ENCODE assay signal across 8 cellular contexts in the genomic region with DNA sequence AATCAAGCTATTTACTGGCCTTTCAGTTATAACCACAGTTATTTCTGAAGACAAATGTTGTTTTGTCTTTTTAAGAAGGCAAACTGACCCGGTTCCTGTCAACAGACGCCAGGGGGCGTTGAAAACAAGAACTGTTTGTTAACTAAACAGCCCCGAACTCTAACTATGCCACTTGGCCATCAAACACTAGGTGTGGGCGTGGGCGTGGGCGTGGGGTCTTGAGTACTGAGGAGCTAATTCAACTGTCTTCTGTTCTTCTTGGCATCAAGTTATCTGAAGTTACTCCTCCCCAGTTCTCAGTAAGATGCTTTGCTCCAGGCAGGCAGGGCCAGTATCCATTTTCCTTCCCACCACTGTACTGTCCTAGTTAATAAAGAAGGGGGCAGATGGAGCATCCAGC.
DNase-seq lines count a peak whose midpoint lies in the region; ATAC-seq and TF ChIP-seq lines count a peak whose summit lies in the region.

No MANE protein-coding gene starts in this region.

- intact Hi-C loops in IMR-90 (cut with micrococcal nuclease), result no loop called here
- intact Hi-C loops in right cardiac atrium (cut with DNase I), result no loop called here

- H2AFZ ChIP-seq in IMR-90 (replicated peaks; ENCODE audit: low read length, poor library complexity), result no peak overlapping the region

- H4K5ac ChIP-seq in IMR-90 (ENCODE audit: low read depth, low read length), result no peak overlapping the region

- dilution Hi-C loops in IMR-90 (cut with HindIII; ENCODE audit: low sequenced_read_pairs, unreplicated experiment), result no loop called here

- CTCF ChIA-PET in IMR-90 (lab: Yijun Ruan, JAX), result interaction anchor here (0.6 to 1.4 kb wide), 3 partner anchors 9 to 324 kb away, joined by 3 to 10 read pairs (median 3); no protein-coding TSS in a partner anchor

- no peak overlapping the region; the same call in 1 of the 2 replicates for H2BK120ac ChIP-seq in IMR-90 (ENCODE audit: low read depth, low read length)

- H3K14ac ChIP-seq in IMR-90 (replicated peaks; ENCODE audit: low read depth, low read length), result no peak overlapping the region

- no peak overlapping the region for H2BK20ac ChIP-seq in IMR-90 (ENCODE audit: low read depth, low read length)

- H3K36me3 ChIP-seq in IMR-90 (ENCODE audit: control insufficient read depth, insufficient read depth, low read length), result no peaks in the 10 kb centered on the region

- no peak overlapping the region for H3K9ac ChIP-seq in IMR-90 (ENCODE audit: low read depth, low read length)

- no peak overlapping the region for H2BK15ac ChIP-seq in IMR-90 (ENCODE audit: low read depth, low read length)

- no peak overlapping the region for H4K8ac ChIP-seq in IMR-90 (ENCODE audit: low read depth in 2 of 2, low read length in 2 of 2)

- no peak overlapping the region for H2AK5ac ChIP-seq in IMR-90 (ENCODE audit: low read depth, low read length)

- H3K4me3 ChIP-seq in IMR-90 (ENCODE audit: insufficient read depth, low read depth, low read length), result no peak overlapping the region
- no peak overlapping the region for H3K4me3 ChIP-seq in right cardiac atrium (ENCODE audit: low read length)

- no peaks in the 10 kb centered on the region for H3K9me1 ChIP-seq in IMR-90 (ENCODE audit: insufficient read depth, low read length)

- BruUV-seq in IMR-90 (replicated peaks; lab: Mats Ljungman, UMichigan), result no TSS peak

- no peak overlapping the region for H3K18ac ChIP-seq in IMR-90 (ENCODE audit: low read depth, low read length)

- no peak overlapping the region for H2BK5ac ChIP-seq in IMR-90 (ENCODE audit: low read depth, low read length, poor library complexity, severe bottlenecking)

- no peak for TF ChIP-seq POLR2A in IMR-90 (IDR thresholded peaks at IDR 0.05; ENCODE audit: low read depth, low read length)

- H3K4me2 ChIP-seq in IMR-90 (ENCODE audit: low read depth, low read length), result no peak overlapping the region

- DNase-seq in Caki2 (ENCODE audit: low read depth), result peak; percentile 7
- DNase-seq in IMR-90, result peak; percentile 36
- peak; percentile 3 for DNase-seq in SKM-1 treated with dmso at 0.1 percent for 144 hours (lab: John Stamatoyannopoulos, UW; ENCODE audit: unreplicated experiment)
- DNase-seq in amniotic epithelial cell (ENCODE audit: low read depth), result peak; percentile 69
- peak; percentile 58 to 82 (median 74) for DNase-seq in right cardiac atrium
- peak; percentile 2 to 20 for DNase-seq in stimulated activated CD4-positive, alpha-beta T cell treated with anti-CD3 and anti-CD28 coated beads, Interleukin-12 subunit alpha, Interleukin-12 subunit beta, amount 100 ng/mL, for 24 hours (ENCODE audit: low read depth in 2 of 2)

- no peaks in the 10 kb centered on the region for H3K79me1 ChIP-seq in IMR-90 (ENCODE audit: low read depth in 1 of 2, low read length in 2 of 2)

- H3K4me1 ChIP-seq in IMR-90 (ENCODE audit: control insufficient read depth, insufficient read depth, low read length) (0 out of 2 replicates have a peak, but pooled peaks cover 2% of the 10 kb centered on the region), right cardiac atrium (ENCODE audit: control insufficient read depth, insufficient read depth, low read length) (no peaks in the 10 kb centered on the region)

- H4K20me1 ChIP-seq in IMR-90 (ENCODE audit: insufficient read depth, low read length), result no peaks in the 10 kb centered on the region

- in situ Hi-C loops in Caki2 (cut with HindIII; ENCODE audit: low pct_unique_long_range_greater_than_20kb, low sequenced_read_pairs) (no loop called here), IMR-90 (cut with MboI; ENCODE audit: low sequenced_read_pairs) (no loop called here)

- no CpG with 5 or more reads among the region's 7 CpGs for WGBS in IMR-90 (ENCODE audit: extremely low coverage in 2 of 2, insufficient read length in 1 of 2), 2 experiments
- 7% methylated on average over 7 of the region's 7 CpGs for WGBS in right cardiac atrium

- H3K23ac ChIP-seq in IMR-90 (ENCODE audit: low read depth, low read length), result no peak overlapping the region

- H3K27ac ChIP-seq in IMR-90 (ENCODE audit: insufficient read depth, low read length), result no peak overlapping the region
- H3K27ac ChIP-seq in right cardiac atrium (ENCODE audit: low read length), result no peak overlapping the region

- no peak overlapping the region for H2AK9ac ChIP-seq in IMR-90 (replicated peaks; ENCODE audit: low read depth, low read length, poor library complexity)

- no peaks in the 10 kb centered on the region for H3K9me3 ChIP-seq in IMR-90 (ENCODE audit: control insufficient read depth, insufficient read depth, low read length)
- H3K9me3 ChIP-seq in right cardiac atrium (ENCODE audit: control insufficient read depth, low read length), result no peaks in the 10 kb centered on the region

- ATAC-seq in IMR-90 (ENCODE audit: low read depth) (peak; percentile 48; the same call in 1 of the 2 replicates), right cardiac atrium (no peak), GM21526 (IDR thresholded peaks at IDR 0.05; ENCODE audit: low FRiP score, unreplicated experiment) (no peak), HG03159 (IDR thresholded peaks at IDR 0.05; ENCODE audit: unreplicated experiment) (no peak)

- TF ChIP-seq CTCF in IMR-90 (conservative IDR thresholded peaks at IDR 0.05; ENCODE audit: low read depth, low read length), result peak; percentile 52

- no peak for TF ChIP-seq RAD21 in IMR-90 (IDR thresholded peaks at IDR 0.05; ENCODE audit: low read length)

- no peak overlapping the region for H3K4ac ChIP-seq in IMR-90 (ENCODE audit: low read depth, low read length)

- H4K91ac ChIP-seq in IMR-90 (ENCODE audit: insufficient read depth, low read depth, low read length), result no peak overlapping the region

- H3K27me3 ChIP-seq in IMR-90 (ENCODE audit: control insufficient read depth, insufficient read depth, low read length) (peaks cover 4% of the 10 kb centered on the region), right cardiac atrium (ENCODE audit: control insufficient read depth, insufficient read depth) (no peaks in the 10 kb centered on the region)

- no peak overlapping the region for H3K56ac ChIP-seq in IMR-90 (ENCODE audit: extremely low read depth, insufficient read depth, low read length)

- POLR2A ChIA-PET in IMR-90 (lab: Charles Lee; ENCODE audit: unreplicated experiment), result no interaction called here

TF ChIP-seq in IMR-90, 13 proteins besides CTCF, POLR2A, EP300 and RAD21:
- no peak for TF ChIP-seq RCOR1 (IDR thresholded peaks at IDR 0.05; ENCODE audit: insufficient replicate concordance, low read length)
- peak; percentile 28; the same call in 1 of the 2 replicates for TF ChIP-seq SMC3 (IDR thresholded peaks at IDR 0.05; ENCODE audit: low read depth, low read length)

Comparison
In these comparisons a context has a peak if more than half of its experiments do, and no peak if none do; other contexts are left out.
1. DNase-seq: peak in every context shown above with its lines; median percentile 74 in right cardiac atrium; 69 in amniotic epithelial cell; 36 in IMR-90; 11 in stimulated activated CD4-positive, alpha-beta T cell treated with anti-CD3 and anti-CD28 coated beads, Interleukin-12 subunit alpha, Interleukin-12 subunit beta, amount 100 ng/mL, for 24 hours; 7 in Caki2; 3 in SKM-1 treated with dmso at 0.1 percent for 144 hours.